In the genomic region with DNA sequence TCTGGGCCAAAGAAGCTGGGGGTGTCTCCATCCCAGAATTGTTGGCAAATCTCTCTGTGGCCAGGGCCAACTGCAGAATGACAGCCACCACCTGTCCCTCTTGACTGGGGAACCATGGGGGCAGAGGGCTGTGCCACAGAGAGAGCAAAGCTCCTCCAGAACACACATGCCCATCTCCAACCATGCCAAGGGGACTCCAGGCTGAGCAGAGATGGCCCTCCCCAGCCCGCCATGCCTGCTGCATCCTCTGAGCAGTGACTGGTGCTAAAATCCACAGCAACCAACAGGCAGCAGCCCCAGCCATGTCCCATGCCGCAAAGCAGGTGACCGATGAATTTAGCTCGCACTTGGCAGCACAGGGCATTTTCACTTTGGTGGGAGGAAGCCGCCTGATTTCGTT, we compare ENCODE assay signal across 2 cellular contexts.
TF ChIP-seq lines count a peak whose summit lies in the region.

No MANE protein-coding gene starts in this region.

TF ChIP-seq in GM23338, 12 proteins besides CTCF, POLR2A, EP300 and RAD21:
- no peak for TF ChIP-seq EZH2 (IDR thresholded peaks at IDR 0.05; ENCODE audit: low read depth, unreplicated experiment)
- TF ChIP-seq, protein P1, sequence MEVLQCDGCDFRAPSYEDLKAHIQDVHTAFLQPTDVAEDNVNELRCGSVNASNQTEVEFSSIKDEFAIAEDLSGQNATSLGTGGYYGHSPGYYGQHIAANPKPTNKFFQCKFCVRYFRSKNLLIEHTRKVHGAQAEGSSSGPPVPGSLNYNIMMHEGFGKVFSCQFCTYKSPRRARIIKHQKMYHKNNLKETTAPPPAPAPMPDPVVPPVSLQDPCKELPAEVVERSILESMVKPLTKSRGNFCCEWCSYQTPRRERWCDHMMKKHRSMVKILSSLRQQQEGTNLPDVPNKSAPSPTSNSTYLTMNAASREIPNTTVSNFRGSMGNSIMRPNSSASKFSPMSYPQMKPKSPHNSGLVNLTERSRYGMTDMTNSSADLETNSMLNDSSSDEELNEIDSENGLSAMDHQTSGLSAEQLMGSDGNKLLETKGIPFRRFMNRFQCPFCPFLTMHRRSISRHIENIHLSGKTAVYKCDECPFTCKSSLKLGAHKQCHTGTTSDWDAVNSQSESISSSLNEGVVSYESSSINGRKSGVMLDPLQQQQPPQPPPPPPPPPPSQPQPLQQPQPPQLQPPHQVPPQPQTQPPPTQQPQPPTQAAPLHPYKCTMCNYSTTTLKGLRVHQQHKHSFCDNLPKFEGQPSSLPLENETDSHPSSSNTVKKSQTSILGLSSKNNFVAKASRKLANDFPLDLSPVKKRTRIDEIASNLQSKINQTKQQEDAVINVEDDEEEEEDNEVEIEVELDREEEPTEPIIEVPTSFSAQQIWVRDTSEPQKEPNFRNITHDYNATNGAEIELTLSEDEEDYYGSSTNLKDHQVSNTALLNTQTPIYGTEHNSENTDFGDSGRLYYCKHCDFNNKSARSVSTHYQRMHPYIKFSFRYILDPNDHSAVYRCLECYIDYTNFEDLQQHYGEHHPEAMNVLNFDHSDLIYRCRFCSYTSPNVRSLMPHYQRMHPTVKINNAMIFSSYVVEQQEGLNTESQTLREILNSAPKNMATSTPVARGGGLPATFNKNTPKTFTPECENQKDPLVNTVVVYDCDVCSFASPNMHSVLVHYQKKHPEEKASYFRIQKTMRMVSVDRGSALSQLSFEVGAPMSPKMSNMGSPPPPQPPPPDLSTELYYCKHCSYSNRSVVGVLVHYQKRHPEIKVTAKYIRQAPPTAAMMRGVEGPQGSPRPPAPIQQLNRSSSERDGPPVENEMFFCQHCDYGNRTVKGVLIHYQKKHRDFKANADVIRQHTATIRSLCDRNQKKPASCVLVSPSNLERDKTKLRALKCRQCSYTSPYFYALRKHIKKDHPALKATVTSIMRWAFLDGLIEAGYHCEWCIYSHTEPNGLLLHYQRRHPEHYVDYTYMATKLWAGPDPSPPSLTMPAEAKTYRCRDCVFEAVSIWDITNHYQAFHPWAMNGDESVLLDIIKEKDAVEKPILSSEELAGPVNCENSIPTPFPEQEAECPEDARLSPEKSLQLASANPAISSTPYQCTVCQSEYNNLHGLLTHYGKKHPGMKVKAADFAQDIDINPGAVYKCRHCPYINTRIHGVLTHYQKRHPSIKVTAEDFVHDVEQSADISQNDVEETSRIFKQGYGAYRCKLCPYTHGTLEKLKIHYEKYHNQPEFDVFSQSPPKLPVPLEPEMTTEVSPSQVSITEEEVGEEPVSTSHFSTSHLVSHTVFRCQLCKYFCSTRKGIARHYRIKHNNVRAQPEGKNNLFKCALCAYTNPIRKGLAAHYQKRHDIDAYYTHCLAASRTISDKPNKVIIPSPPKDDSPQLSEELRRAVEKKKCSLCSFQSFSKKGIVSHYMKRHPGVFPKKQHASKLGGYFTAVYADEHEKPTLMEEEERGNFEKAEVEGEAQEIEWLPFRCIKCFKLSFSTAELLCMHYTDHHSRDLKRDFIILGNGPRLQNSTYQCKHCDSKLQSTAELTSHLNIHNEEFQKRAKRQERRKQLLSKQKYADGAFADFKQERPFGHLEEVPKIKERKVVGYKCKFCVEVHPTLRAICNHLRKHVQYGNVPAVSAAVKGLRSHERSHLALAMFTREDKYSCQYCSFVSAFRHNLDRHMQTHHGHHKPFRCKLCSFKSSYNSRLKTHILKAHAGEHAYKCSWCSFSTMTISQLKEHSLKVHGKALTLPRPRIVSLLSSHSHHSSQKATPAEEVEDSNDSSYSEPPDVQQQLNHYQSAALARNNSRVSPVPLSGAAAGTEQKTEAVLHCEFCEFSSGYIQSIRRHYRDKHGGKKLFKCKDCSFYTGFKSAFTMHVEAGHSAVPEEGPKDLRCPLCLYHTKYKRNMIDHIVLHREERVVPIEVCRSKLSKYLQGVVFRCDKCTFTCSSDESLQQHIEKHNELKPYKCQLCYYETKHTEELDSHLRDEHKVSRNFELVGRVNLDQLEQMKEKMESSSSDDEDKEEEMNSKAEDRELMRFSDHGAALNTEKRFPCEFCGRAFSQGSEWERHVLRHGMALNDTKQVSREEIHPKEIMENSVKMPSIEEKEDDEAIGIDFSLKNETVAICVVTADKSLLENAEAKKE (CRISPR knock-in tag; IDR thresholded peaks at IDR 0.05) = no peak
TF ChIP-seq in GM23338: peak in this region for 0.

TF ChIP-seq in H1, 55 proteins besides CTCF, POLR2A, EP300 and RAD21:
- TF ChIP-seq, protein P2, sequence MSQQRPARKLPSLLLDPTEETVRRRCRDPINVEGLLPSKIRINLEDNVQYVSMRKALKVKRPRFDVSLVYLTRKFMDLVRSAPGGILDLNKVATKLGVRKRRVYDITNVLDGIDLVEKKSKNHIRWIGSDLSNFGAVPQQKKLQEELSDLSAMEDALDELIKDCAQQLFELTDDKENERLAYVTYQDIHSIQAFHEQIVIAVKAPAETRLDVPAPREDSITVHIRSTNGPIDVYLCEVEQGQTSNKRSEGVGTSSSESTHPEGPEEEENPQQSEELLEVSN (IDR thresholded peaks at IDR 0.05) = no peak
- no peak for TF ChIP-seq JUN (IDR thresholded peaks at IDR 0.05; ENCODE audit: low read depth, low read length)
TF ChIP-seq in H1: peak in this region for 0.
